8 cellular contexts compared by ENCODE assay signal in the genomic region with DNA sequence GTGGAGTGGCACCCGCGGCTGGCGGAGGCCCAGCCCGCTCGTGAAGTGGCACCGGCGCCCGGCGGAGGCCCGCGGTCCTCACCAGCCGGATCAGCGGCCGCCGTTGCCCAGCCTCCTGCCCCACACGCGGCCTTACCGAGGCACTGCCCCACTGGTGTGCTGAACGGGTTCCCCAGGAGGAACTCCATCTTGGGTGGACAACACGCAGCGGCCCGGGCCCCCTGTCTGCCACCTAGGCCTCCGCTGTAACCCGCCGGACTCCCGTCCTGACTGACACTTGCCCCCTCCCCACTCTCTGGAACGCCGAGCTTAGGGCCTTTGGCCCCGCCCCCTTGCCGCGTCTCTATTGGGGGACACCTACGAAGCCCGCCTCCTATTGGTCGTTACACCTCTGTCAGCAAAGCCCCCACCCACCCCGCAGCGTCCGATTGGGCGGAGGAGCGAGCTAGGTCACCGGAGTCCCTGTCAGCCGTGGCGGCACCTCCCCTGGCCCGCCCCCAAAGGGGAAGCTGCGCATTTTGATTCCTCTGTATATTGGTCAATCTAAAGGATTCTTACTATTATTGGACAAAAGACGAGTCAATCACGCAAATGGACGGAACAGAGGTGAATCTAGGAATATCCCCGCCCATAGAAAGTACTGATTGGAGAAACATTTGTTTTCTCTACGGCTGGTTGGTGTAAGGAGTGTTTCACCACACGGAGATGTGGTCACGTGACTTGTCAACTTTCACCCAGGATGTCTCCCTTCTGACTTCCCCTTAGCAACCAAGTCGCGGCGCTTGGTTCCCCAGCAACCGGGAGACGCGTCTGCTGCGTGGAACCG. TPM values are rescaled to one million over a fixed set of nuclear protein-coding genes. Genes with fewer than 3 reads are reported as not detected.
A peak's percentile ranks its signal among the peaks of the same experiment; 100 is the strongest.
DNase-seq lines count a peak whose midpoint lies in the region; FAIRE-seq and TF ChIP-seq lines count a peak whose summit lies in the region.

A gene with protein sequence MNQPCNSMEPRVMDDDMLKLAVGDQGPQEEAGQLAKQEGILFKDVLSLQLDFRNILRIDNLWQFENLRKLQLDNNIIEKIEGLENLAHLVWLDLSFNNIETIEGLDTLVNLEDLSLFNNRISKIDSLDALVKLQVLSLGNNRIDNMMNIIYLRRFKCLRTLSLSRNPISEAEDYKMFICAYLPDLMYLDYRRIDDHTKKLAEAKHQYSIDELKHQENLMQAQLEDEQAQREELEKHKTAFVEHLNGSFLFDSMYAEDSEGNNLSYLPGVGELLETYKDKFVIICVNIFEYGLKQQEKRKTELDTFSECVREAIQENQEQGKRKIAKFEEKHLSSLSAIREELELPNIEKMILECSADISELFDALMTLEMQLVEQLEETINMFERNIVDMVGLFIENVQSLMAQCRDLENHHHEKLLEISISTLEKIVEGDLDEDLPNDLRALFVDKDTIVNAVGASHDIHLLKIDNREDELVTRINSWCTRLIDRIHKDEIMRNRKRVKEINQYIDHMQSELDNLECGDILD (plus strand): TSS at position 737 of the 826 bp plus-strand sequence. CDS start 4,737 bp downstream, outside the sequence.
A gene (minus strand): TSS at position 275 of the 826 bp plus-strand sequence. CDS start 87 bp downstream, at position 188.

- intact Hi-C loops in activated naive CD4-positive, alpha-beta T cell treated with anti-CD3 and anti-CD28 coated beads for 36 hours (cut with micrococcal nuclease) = loop anchor here (1.0 to 5.0 kb wide), 10 partner anchors 14 to 380 kb away; a partner anchor contains a TSS

- H3K4me3 ChIP-seq in HFF-Myc (replicated peaks; ENCODE audit: low read depth, low read length) = peak within 1 kb of the TSS; percentile 67
- peak within 1 kb of the TSS; percentile 80 for H3K4me3 ChIP-seq in SJSA1
- peak within 1 kb of the TSS; percentile 75 for H3K4me3 ChIP-seq in neuron (ENCODE audit: low read length)

- CTCF ChIA-PET in activated naive CD4-positive, alpha-beta T cell treated with anti-CD3 and anti-CD28 coated beads for 36 hours (lab: Charles Lee) = interaction anchor here (1.1 to 1.4 kb wide), 2 partner anchors 24 to 54 kb away, joined by 3 to 6 read pairs; no protein-coding TSS in a partner anchor

- H3K27ac ChIP-seq in SJSA1 = peak within 1 kb of the TSS; percentile 70

- DNase-seq in GM04503 (ENCODE audit: low read depth) = peak; percentile 100
- DNase-seq in HFF-Myc (ENCODE audit: extremely low read depth, low read depth) = peak; percentile 100
- peak; percentile 100 for DNase-seq in MV-4-11 (lab: John Stamatoyannopoulos, UW)
- peak; percentile 100 for DNase-seq in SJSA1 (ENCODE audit: low read depth in 1 of 2, low spot score in 2 of 2)
- DNase-seq in activated naive CD4-positive, alpha-beta T cell treated with anti-CD3 and anti-CD28 coated beads for 36 hours = peak; percentile 100
- peak; percentile 95 to 98 for DNase-seq in frontal cortex (ENCODE audit: low spot score in 2 of 2)
- peak; percentile 100 for DNase-seq in stromal cell of bone marrow (ENCODE audit: low read depth)

- H3K4me1 ChIP-seq in SJSA1 (replicated peaks) (peaks cover 9% of the 10 kb centered on the region), neuron (ENCODE audit: insufficient read depth, low read length) (peaks cover 16% of the 10 kb centered on the region)

- peak within 1 kb of the TSS; percentile 90 for H3K4me3 Mint-ChIP-seq in activated naive CD4-positive, alpha-beta T cell treated with anti-CD3 and anti-CD28 coated beads for 36 hours

- peak within 1 kb of the TSS; percentile 75 for H3K27ac Mint-ChIP-seq in activated naive CD4-positive, alpha-beta T cell treated with anti-CD3 and anti-CD28 coated beads for 36 hours

- peaks cover 35% of the 10 kb centered on the region for H3K4me1 Mint-ChIP-seq in activated naive CD4-positive, alpha-beta T cell treated with anti-CD3 and anti-CD28 coated beads for 36 hours (ENCODE audit: low read depth)

- H3K36me3 ChIP-seq in SJSA1 (peaks cover 6% of the 10 kb centered on the region; the same call in 1 of the 2 replicates), neuron (ENCODE audit: insufficient read depth, low read length) (no peaks in the 10 kb centered on the region)

- H3K9me3 ChIP-seq in SJSA1 (replicated peaks) = no peaks in the 10 kb centered on the region
- H3K9me3 ChIP-seq in neuron (ENCODE audit: low read length) = no peaks in the 10 kb centered on the region

- FAIRE-seq in frontal cortex (lab: Jason Lieb, UNC) = peak; percentile 100

- H3K36me3 Mint-ChIP-seq in activated naive CD4-positive, alpha-beta T cell treated with anti-CD3 and anti-CD28 coated beads for 36 hours (ENCODE audit: low read depth) = no peaks in the 10 kb centered on the region

- no peak for TF ChIP-seq CTCF in HFF-Myc (IDR thresholded peaks at IDR 0.05; ENCODE audit: low read depth, low read length, missing control alignments)

- peak within 1 kb of the TSS; percentile 27 for H2AFZ ChIP-seq in neuron (ENCODE audit: low read depth, low read length)

- H3K27me3 ChIP-seq in SJSA1 (replicated peaks) (no peaks in the 10 kb centered on the region), neuron (ENCODE audit: insufficient read depth, low read length) (no peaks in the 10 kb centered on the region)

- no peaks in the 10 kb centered on the region for H3K27me3 Mint-ChIP-seq in activated naive CD4-positive, alpha-beta T cell treated with anti-CD3 and anti-CD28 coated beads for 36 hours (ENCODE audit: low read depth)

- no peaks in the 10 kb centered on the region for H3K9me3 Mint-ChIP-seq in activated naive CD4-positive, alpha-beta T cell treated with anti-CD3 and anti-CD28 coated beads for 36 hours

RNA-seq across cellular contexts. Expression of the first gene that starts in this region (rescaled TPM):
- 1.8 TPM in 1 of 2 replicates, not detected in the other for total RNA-seq in SJSA1 (2014; rRNA removed; shearing (Covaris generic))
- under 1 TPM; 0.40 to 0.64 TPM for total RNA-seq in activated naive CD4-positive, alpha-beta T cell treated with anti-CD3 and anti-CD28 coated beads for 36 hours
- total RNA-seq in frontal cortex = 1.6 TPM

RNA-seq across cellular contexts. Expression of the second gene that starts in this region (rescaled TPM):
- total RNA-seq in SJSA1 (2014; rRNA removed; shearing (Covaris generic)) = 32.0 and 36.4 TPM in 2 replicates
- 1 to 10 TPM; 9.8 to 9.9 TPM for total RNA-seq in activated naive CD4-positive, alpha-beta T cell treated with anti-CD3 and anti-CD28 coated beads for 36 hours
- 16.7 TPM for total RNA-seq in frontal cortex

Comparison
In these comparisons a context has a peak if more than half of its experiments do, and no peak if none do; other contexts are left out.
1. Peak in every context shown above with its lines: DNase-seq, H3K4me3 ChIP-seq and H3K27ac ChIP-seq.